In the genomic region with DNA sequence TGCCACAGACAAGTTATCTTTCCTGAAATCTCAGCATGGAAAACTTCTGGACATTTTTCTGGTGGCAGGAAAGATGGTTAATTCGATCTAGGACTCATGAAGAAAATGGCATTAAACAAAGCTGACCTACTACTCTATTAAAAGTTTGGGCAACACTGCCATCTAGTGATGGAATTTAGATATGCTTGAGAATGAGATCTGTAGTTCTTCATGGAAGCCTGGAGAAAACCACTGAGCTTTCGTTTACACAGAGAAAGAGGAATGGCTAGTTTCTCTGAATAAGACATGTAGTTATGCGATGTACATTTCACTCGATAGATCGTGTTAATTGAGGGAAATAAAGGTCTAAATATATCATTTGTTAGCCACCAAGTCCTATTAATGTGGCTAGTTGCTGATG, we compare ENCODE assay signal across 9 cellular contexts. TPM values are rescaled to one million over a fixed set of nuclear protein-coding genes. Genes with fewer than 3 reads are reported as not detected.
A peak's percentile ranks its signal among the peaks of the same experiment; 100 is the strongest.
DNase-seq lines count a peak whose midpoint lies in the region; ATAC-seq and TF ChIP-seq lines count a peak whose summit lies in the region.
"Had no signal": no experiment of that assay in that cellular context is flagged by ENCODE, and none has a peak within 500 bp of the region (broad histone marks: within the 10 kb centered on the region; RNA-seq: fewer than 3 reads in every experiment).

No MANE protein-coding gene starts in this region.

- H2BK12ac ChIP-seq in mesenchymal stem cell (ENCODE audit: low read length in 2 of 2): no peak overlapping the region

- peak; percentile 69 for ATAC-seq in GM21381 (IDR thresholded peaks at IDR 0.05; ENCODE audit: unreplicated experiment)

- H3K79me2 ChIP-seq in OCI-LY3 (ENCODE audit: low read length): no peaks in the 10 kb centered on the region

- no peak overlapping the region for H2BK5ac ChIP-seq in mesenchymal stem cell (ENCODE audit: low read depth, low read length, poor library complexity, severe bottlenecking)

- no peak overlapping the region for H2BK120ac ChIP-seq in mesenchymal stem cell (ENCODE audit: low read depth, low read length)

- no peak overlapping the region for H3K18ac ChIP-seq in mesenchymal stem cell (ENCODE audit: low read depth in 1 of 2, low read length in 2 of 2)

- H4K91ac ChIP-seq in mesenchymal stem cell (ENCODE audit: low read length): no peak overlapping the region

- no peak overlapping the region for H4K8ac ChIP-seq in mesenchymal stem cell (ENCODE audit: low read length)

- H3K27ac ChIP-seq in OCI-LY3 (ENCODE audit: low read length) (no peak overlapping the region), mesenchymal stem cell (ENCODE audit: low read length, poor library complexity, severe bottlenecking) (no peak overlapping the region)

- DNase-seq in NCI-H1105 treated with DMSO at 0.1 percent for 48 hours (lab: John Stamatoyannopoulos, UW) (peak; percentile 35), NCI-H1105 (lab: John Stamatoyannopoulos, UW) (no peak), HuH-7.5 (ENCODE audit: low spot score) (peak; percentile 16), dermis blood vessel endothelial cell (peak; percentile 66), mesenchymal stem cell (peak; percentile 61)
- DNase-seq in activated naive CD4-positive, alpha-beta T cell treated with Interleukin-2 at 50 U/mL for 16 hours: no peak
- DNase-seq: activated naive CD8-positive, alpha-beta T cell treated with anti-CD3 and anti-CD28 coated beads, Interleukin-2, amount 10 ng/mL, durations not matched to agents 7 days and 5 days had no signal

- WGBS in mesenchymal stem cell: 17% methylated on average over 1 of the region's 5 CpGs

- TF ChIP-seq CTCF in OCI-LY3 (IDR thresholded peaks at IDR 0.05; ENCODE audit: low read depth, low read length): peak; percentile 59

- no peak overlapping the region for H3K23ac ChIP-seq in mesenchymal stem cell (ENCODE audit: low read length in 2 of 2)

- H3K79me1 ChIP-seq in mesenchymal stem cell (replicated peaks; ENCODE audit: low read length, poor library complexity, severe bottlenecking): no peaks in the 10 kb centered on the region

- H3K14ac ChIP-seq in mesenchymal stem cell (ENCODE audit: low read length in 2 of 2): no peak overlapping the region

- H3K4me2 ChIP-seq in OCI-LY3 (ENCODE audit: low read length): peak overlapping the region; percentile 24; the same call in 1 of the 2 replicates
- H3K4me2 ChIP-seq in mesenchymal stem cell (ENCODE audit: low read length, poor library complexity, severe bottlenecking): no peak overlapping the region

- no peaks in the 10 kb centered on the region for H3K27me3 ChIP-seq in OCI-LY3 (ENCODE audit: low read depth, low read length)
- H3K27me3 ChIP-seq in mesenchymal stem cell (ENCODE audit: control insufficient read depth in 1 of 2, insufficient read depth in 1 of 2, low read length in 2 of 2): peaks cover 0 to 28% of the 10 kb centered on the region in 2 experiments

- H2BK15ac ChIP-seq in mesenchymal stem cell (ENCODE audit: low read depth, poor library complexity, severe bottlenecking): no peak overlapping the region

- H3K9ac ChIP-seq in OCI-LY3 (ENCODE audit: low read length) (no peak overlapping the region), mesenchymal stem cell (ENCODE audit: low read length) (no peak overlapping the region)

- no peaks in the 10 kb centered on the region for H3K9me3 ChIP-seq in OCI-LY3 (ENCODE audit: insufficient read depth, low read length)
- no peaks in the 10 kb centered on the region for H3K9me3 ChIP-seq in mesenchymal stem cell (ENCODE audit: control insufficient read depth, low read length)

- H2AFZ ChIP-seq in OCI-LY3 (ENCODE audit: low read depth, low read length) (no peak overlapping the region), mesenchymal stem cell (ENCODE audit: low read depth, low read length) (no peak overlapping the region)

- H2AK5ac ChIP-seq in mesenchymal stem cell (ENCODE audit: low read length, severe bottlenecking): no peak overlapping the region

- H3K4me1 ChIP-seq in OCI-LY3 (ENCODE audit: low read length): peaks cover 5% of the 10 kb centered on the region; the same call in 1 of the 2 replicates
- no peaks in the 10 kb centered on the region for H3K4me1 ChIP-seq in mesenchymal stem cell (ENCODE audit: control insufficient read depth, insufficient read depth, low read depth, low read length)

- no peak overlapping the region for H3K4ac ChIP-seq in mesenchymal stem cell (ENCODE audit: low read depth in 1 of 2, low read length in 2 of 2)

- H3K4me3 ChIP-seq in OCI-LY3 (ENCODE audit: low read length): no peak overlapping the region
- H3K4me3 ChIP-seq in mesenchymal stem cell (ENCODE audit: insufficient read depth in 1 of 2, low read depth in 1 of 2, low read length in 2 of 2): no peak overlapping the region

- H3K36me3 ChIP-seq in OCI-LY3 (replicated peaks; ENCODE audit: low read depth, low read length) (no peaks in the 10 kb centered on the region), mesenchymal stem cell (ENCODE audit: control insufficient read depth in 1 of 2, insufficient read depth in 2 of 2, low read depth in 1 of 2, low read length in 2 of 2) (no peaks in the 10 kb centered on the region)

- no peaks in the 10 kb centered on the region for H4K20me1 ChIP-seq in OCI-LY3 (ENCODE audit: insufficient read depth, low read length)

RNA-seq across cellular contexts. Expression of a gene that starts 51.7 kb away (rescaled TPM):
- total RNA-seq in dermis blood vessel endothelial cell: 0.09 TPM in 1 of 2 replicates, not detected in the other
- polyA plus RNA-seq in mesenchymal stem cell (2013, experiment 1 of 2): 3.2 TPM
- polyA plus RNA-seq in mesenchymal stem cell (2013, experiment 2 of 2): 3.5 TPM
- total RNA-seq: activated naive CD8-positive, alpha-beta T cell treated with anti-CD3 and anti-CD28 coated beads, Interleukin-2, amount 10 ng/mL, durations not matched to agents 7 days and 5 days had no signal

Comparison
In these comparisons a context has a peak if more than half of its experiments do, and no peak if none do; other contexts are left out.
1. DNase-seq: peak in NCI-H1105 treated with DMSO at 0.1 percent for 48 hours (single experiment), HuH-7.5 (single experiment), dermis blood vessel endothelial cell (single experiment) and mesenchymal stem cell (single experiment); none in NCI-H1105 (single experiment) and activated naive CD4-positive, alpha-beta T cell treated with Interleukin-2 at 50 U/mL for 16 hours (single experiment).